Comparison of ENCODE assay signal across 21 cellular contexts in genomic region chr11:2176389-2176900, GRCh38. TPM values are rescaled to one million over a fixed set of nuclear protein-coding genes. Genes with fewer than 3 reads are reported as not detected.
A peak's percentile ranks its signal among the peaks of the same experiment; 100 is the strongest.
DNase-seq lines count a peak whose midpoint lies in the region; ATAC-seq, FAIRE-seq and TF ChIP-seq lines count a peak whose summit lies in the region.
"Had no signal": no experiment of that assay in that cellular context is flagged by ENCODE, and none has a peak within 500 bp of the region (broad histone marks: within the 10 kb centered on the region; RNA-seq: fewer than 3 reads in every experiment).

No MANE protein-coding gene starts in this region.

- H3K9me3 Mint-ChIP-seq in astrocyte (ENCODE audit: unreplicated experiment) (no peaks in the 10 kb centered on the region), nephron (no peaks in the 10 kb centered on the region), type B pancreatic cell (no peaks in the 10 kb centered on the region)
- H3K9me3 Mint-ChIP-seq: CD8-positive, alpha-beta T cell had no signal

- no peak overlapping the region for H2AFZ ChIP-seq in astrocyte (ENCODE audit: low read depth, low read length)

- DNase-seq in RWPE1 (ENCODE audit: low spot score) (no peak), astrocyte (ENCODE audit: low read depth) (no peak), type B pancreatic cell (ENCODE audit: extremely low spot score, unreplicated experiment) (no peak), NCI-H1694 (lab: John Stamatoyannopoulos, UW) (no peak), NCI-H128 (lab: John Stamatoyannopoulos, UW; ENCODE audit: unreplicated experiment) (no peak), NCI-H2196 (lab: John Stamatoyannopoulos, UW; ENCODE audit: unreplicated experiment) (no peak)
- DNase-seq: CD8-positive, alpha-beta T cell; COR-L47; DMS153; DND-41; GDM1; KG1 had no signal

- no peaks in the 10 kb centered on the region for H3K36me3 Mint-ChIP-seq in astrocyte (ENCODE audit: low read depth, unreplicated experiment)
- H3K36me3 Mint-ChIP-seq in nephron (ENCODE audit: low read depth), result no peaks in the 10 kb centered on the region
- no peaks in the 10 kb centered on the region for H3K36me3 Mint-ChIP-seq in type B pancreatic cell
- H3K36me3 Mint-ChIP-seq: CD14-positive monocyte; CD8-positive, alpha-beta T cell had no signal

- no peaks in the 10 kb centered on the region for H3K27me3 ChIP-seq in astrocyte (ENCODE audit: insufficient read depth, low read length)

- no peak overlapping the region for H3K4me3 ChIP-seq in astrocyte (ENCODE audit: insufficient read depth, low read depth, low read length)
- H3K4me3 ChIP-seq: A549 had no signal

- no peak for FAIRE-seq in astrocyte (lab: Jason Lieb, UNC)
- FAIRE-seq: A549, D721Med, GM18507, H54 had no signal

- H3K27ac Mint-ChIP-seq in astrocyte (ENCODE audit: unreplicated experiment) (no peak overlapping the region), nephron (peak overlapping the region; percentile 33 to 72 (median 37)), type B pancreatic cell (peak overlapping the region; percentile 41)
- H3K27ac Mint-ChIP-seq: CD8-positive, alpha-beta T cell had no signal

- H3K4me1 Mint-ChIP-seq in astrocyte (ENCODE audit: low read depth, unreplicated experiment), result peaks cover 10% of the 10 kb centered on the region
- peaks cover 9% of the 10 kb centered on the region for H3K4me1 Mint-ChIP-seq in nephron
- H3K4me1 Mint-ChIP-seq in type B pancreatic cell (ENCODE audit: unreplicated experiment), result peaks cover 20% of the 10 kb centered on the region
- H3K4me1 Mint-ChIP-seq: CD14-positive monocyte had no signal

- H3K4me1 ChIP-seq in astrocyte (ENCODE audit: insufficient read depth, low read length), result peaks cover 30% of the 10 kb centered on the region

- peak overlapping the region; percentile 50 for H3K4me2 ChIP-seq in astrocyte (ENCODE audit: low read length)
- H3K4me2 ChIP-seq: A549 had no signal

- POLR2A ChIA-PET in RWPE1 (lab: Yijun Ruan, JAX; ENCODE audit: low non-redundant PET), result no interaction called here

- no peaks in the 10 kb centered on the region for H3K36me3 ChIP-seq in astrocyte (ENCODE audit: insufficient read depth, low read length)

- H3K79me2 ChIP-seq in astrocyte (ENCODE audit: insufficient read depth, low read length), result no peaks in the 10 kb centered on the region

- TF ChIP-seq CTCF in RWPE1 (conservative IDR thresholded peaks at IDR 0.05; ENCODE audit: low read depth) (no peak), astrocyte (IDR thresholded peaks at IDR 0.05; ENCODE audit: insufficient read depth, low read depth, low read length) (no peak), nephron (IDR thresholded peaks at IDR 0.05; ENCODE audit: unreplicated experiment in 3 of 3) (no peak), type B pancreatic cell (conservative IDR thresholded peaks at IDR 0.05) (no peak)

- no peaks in the 10 kb centered on the region for H3K9me3 ChIP-seq in astrocyte (ENCODE audit: insufficient read depth, low read depth, low read length)
- H3K9me3 ChIP-seq: A549 had no signal

- no peaks in the 10 kb centered on the region for H4K20me1 ChIP-seq in astrocyte (ENCODE audit: insufficient read depth, low read length)

- H3K27me3 Mint-ChIP-seq in astrocyte (ENCODE audit: low read depth, unreplicated experiment) (peaks cover 8% of the 10 kb centered on the region), nephron (ENCODE audit: low read depth) (peaks cover 9% of the 10 kb centered on the region), type B pancreatic cell (no peaks in the 10 kb centered on the region)

- ATAC-seq in GM18909 (IDR thresholded peaks at IDR 0.05; ENCODE audit: poor library complexity, unreplicated experiment), result no peak
- ATAC-seq: A549; CD8-positive, alpha-beta T cell; HCT116 had no signal

- CTCF ChIA-PET in RWPE1 (lab: Yijun Ruan, JAX), result no interaction called here

- H3K9ac ChIP-seq in astrocyte (ENCODE audit: low read length), result no peak overlapping the region

- H3K4me3 Mint-ChIP-seq in astrocyte (ENCODE audit: unreplicated experiment) (no peak overlapping the region), nephron (no peak overlapping the region), type B pancreatic cell (peak overlapping the region; percentile 7)
- H3K4me3 Mint-ChIP-seq: CD14-positive monocyte; CD8-positive, alpha-beta T cell had no signal

- H3K27ac ChIP-seq in RWPE1 (peak overlapping the region; percentile 99), astrocyte (ENCODE audit: low read depth, low read length) (no peak overlapping the region)
- H3K27ac ChIP-seq: A549 had no signal

RNA-seq across cellular contexts. Expression of gene TH, which starts 4.8 kb away (rescaled TPM):
- total RNA-seq in astrocyte (not detected in 2 replicates), type B pancreatic cell (ENCODE audit: low replicate concordance) (2.2 and 11.1 TPM in 2 replicates)
- total RNA-seq: CD8-positive, alpha-beta T cell; IMR-90 had no signal

RNA-seq across cellular contexts. Expression of gene INS, which starts 15.4 kb away (rescaled TPM):
- not detected in 2 replicates for total RNA-seq in astrocyte
- 1,584 and 3,976 TPM in 2 replicates for total RNA-seq in type B pancreatic cell (ENCODE audit: low replicate concordance)
- total RNA-seq: CD8-positive, alpha-beta T cell; IMR-90 had no signal

RNA-seq across cellular contexts. Expression of gene IGF2, which starts 37.3 kb away (rescaled TPM):
- total RNA-seq in astrocyte, result 188 and 209 TPM in 2 replicates
- total RNA-seq in type B pancreatic cell (ENCODE audit: low replicate concordance), result 2,350 and 3,865 TPM in 2 replicates
- total RNA-seq: CD8-positive, alpha-beta T cell had no signal

Comparison
In these comparisons a context has a peak if more than half of its experiments do, and no peak if none do; other contexts are left out.
1. RNA of gene INS, which starts 15.4 kb away (total RNA-seq): 1,584 to 3,976 TPM in type B pancreatic cell; not detected in astrocyte; every median in the first group is over 1,000 times any median in the second.
2. RNA of gene IGF2, which starts 37.3 kb away (total RNA-seq): 2,350 to 3,865 TPM in type B pancreatic cell; 188 to 209 TPM in astrocyte; every median in the first group is over 10 times any median in the second.